In genomic region chrX:63488546-63489373, GRCh38 we compare ENCODE assay signal across 16 cellular contexts.
DNase-seq lines count a peak whose midpoint lies in the region; ATAC-seq and TF ChIP-seq lines count a peak whose summit lies in the region.
"Had no signal": no experiment of that assay in that cellular context is flagged by ENCODE, and none has a peak within 500 bp of the region (broad histone marks: within the 10 kb centered on the region; RNA-seq: fewer than 3 reads in every experiment).

No MANE protein-coding gene starts in this region.

- no peaks in the 10 kb centered on the region; a peak in 1 of 3 replicates for H3K36me3 ChIP-seq in HEK293 (ENCODE audit: control insufficient read depth in 2 of 2, insufficient read depth in 1 of 2, low read length in 2 of 2)

- peak overlapping the region; percentile 44 for H3K27ac Mint-ChIP-seq in stimulated activated effector memory CD8-positive, alpha-beta T cell treated with anti-CD3 and anti-CD28 coated beads, Interleukin-12 subunit alpha, Interleukin-12 subunit beta, amount 100 ng/mL, for 72 hours
- H3K27ac Mint-ChIP-seq in activated CD8-positive, alpha-beta T cell treated with anti-CD3 and anti-CD28 coated beads for 36 hours, result no peak overlapping the region
- H3K27ac Mint-ChIP-seq: CD8-positive, alpha-beta T cell had no signal

- H3K4me1 Mint-ChIP-seq in stimulated activated effector memory CD8-positive, alpha-beta T cell treated with anti-CD3 and anti-CD28 coated beads, Interleukin-12 subunit alpha, Interleukin-12 subunit beta, amount 100 ng/mL, for 72 hours, result peaks cover 12% of the 10 kb centered on the region
- H3K4me1 Mint-ChIP-seq in activated CD8-positive, alpha-beta T cell treated with anti-CD3 and anti-CD28 coated beads for 36 hours (ENCODE audit: low read depth), result peaks cover 2% of the 10 kb centered on the region
- H3K4me1 Mint-ChIP-seq: CD14-positive monocyte had no signal

- no peaks in the 10 kb centered on the region for H3K9me3 Mint-ChIP-seq in stimulated activated effector memory CD8-positive, alpha-beta T cell treated with anti-CD3 and anti-CD28 coated beads, Interleukin-12 subunit alpha, Interleukin-12 subunit beta, amount 100 ng/mL, for 72 hours
- peaks cover 5% of the 10 kb centered on the region for H3K9me3 Mint-ChIP-seq in activated CD8-positive, alpha-beta T cell treated with anti-CD3 and anti-CD28 coated beads for 36 hours

- no peak overlapping the region for H3K4me3 ChIP-seq in HEK293 (ENCODE audit: low read depth, low read length)
- H3K4me3 ChIP-seq in foreskin fibroblast (ENCODE audit: low read depth in 1 of 2, low read length in 2 of 2), result no peak overlapping the region
- H3K4me3 ChIP-seq: A549, GM23248 had no signal

- intact Hi-C loops in activated CD8-positive, alpha-beta T cell treated with anti-CD3 and anti-CD28 coated beads for 36 hours (cut with micrococcal nuclease), result no loop called here

- CTCF ChIA-PET in HEK293 (lab: Yijun Ruan, JAX), result interaction anchor here (0.7 kb wide), 1 partner anchor 14 kb away, joined by 3 read pairs; no protein-coding TSS in a partner anchor
- CTCF ChIA-PET in activated CD8-positive, alpha-beta T cell treated with anti-CD3 and anti-CD28 coated beads for 36 hours (lab: Charles Lee), result no interaction called here

- H3K36me3 Mint-ChIP-seq in stimulated activated effector memory CD8-positive, alpha-beta T cell treated with anti-CD3 and anti-CD28 coated beads, Interleukin-12 subunit alpha, Interleukin-12 subunit beta, amount 100 ng/mL, for 72 hours, result no peaks in the 10 kb centered on the region
- peaks cover 36% of the 10 kb centered on the region for H3K36me3 Mint-ChIP-seq in activated CD8-positive, alpha-beta T cell treated with anti-CD3 and anti-CD28 coated beads for 36 hours (ENCODE audit: low read depth)

- ATAC-seq in left lobe of liver (peak; percentile 38), GM21825 (IDR thresholded peaks at IDR 0.05; ENCODE audit: unreplicated experiment) (no peak)
- ATAC-seq in stimulated activated effector memory CD8-positive, alpha-beta T cell treated with anti-CD3 and anti-CD28 coated beads, Interleukin-12 subunit alpha, Interleukin-12 subunit beta, amount 100 ng/mL, for 72 hours, result no peak
- ATAC-seq in activated CD8-positive, alpha-beta T cell treated with anti-CD3 and anti-CD28 coated beads for 36 hours, result no peak
- ATAC-seq: A549; CD8-positive, alpha-beta T cell; HCT116 had no signal

- peaks cover 4% of the 10 kb centered on the region for H3K9me3 ChIP-seq in HEK293 (ENCODE audit: control insufficient read depth, insufficient read depth, low read depth, low read length)
- H3K9me3 ChIP-seq: A549 had no signal

- no peak overlapping the region for H3K4me3 Mint-ChIP-seq in stimulated activated effector memory CD8-positive, alpha-beta T cell treated with anti-CD3 and anti-CD28 coated beads, Interleukin-12 subunit alpha, Interleukin-12 subunit beta, amount 100 ng/mL, for 72 hours
- H3K4me3 Mint-ChIP-seq in activated CD8-positive, alpha-beta T cell treated with anti-CD3 and anti-CD28 coated beads for 36 hours, result no peak overlapping the region
- H3K4me3 Mint-ChIP-seq: CD14-positive monocyte; CD8-positive, alpha-beta T cell had no signal

- H3K4me1 ChIP-seq in HEK293 (ENCODE audit: control insufficient read depth, insufficient read depth, low read length), result no peaks in the 10 kb centered on the region
- H3K4me1 ChIP-seq: A549 had no signal

- in situ Hi-C loops in GM13976 (cut with MboI; ENCODE audit: low sequenced_read_pairs, unreplicated experiment), result no loop called here

- H3K27ac ChIP-seq in HEK293 (ENCODE audit: extremely low read depth, low read depth, low read length), result no peak overlapping the region
- H3K27ac ChIP-seq: A549, GM23248, KMS-11 had no signal

- DNase-seq in astrocyte of the hippocampus (ENCODE audit: low read depth, low spot score) (peak; percentile 1), left lobe of liver (ENCODE audit: low spot score) (no peak), foreskin fibroblast (no peak), GM13976 (ENCODE audit: low spot score) (no peak)
- no peak for DNase-seq in stimulated activated effector memory CD8-positive, alpha-beta T cell treated with anti-CD3 and anti-CD28 coated beads, Interleukin-12 subunit alpha, Interleukin-12 subunit beta, amount 100 ng/mL, for 72 hours (ENCODE audit: low spot score in 2 of 2)
- DNase-seq in activated CD8-positive, alpha-beta T cell treated with anti-CD3 and anti-CD28 coated beads for 36 hours, result no peak
- DNase-seq: CD8-positive, alpha-beta T cell; COR-L47; DND-41; GM23248 had no signal

- TF ChIP-seq CTCF in HEK293 (tag by site-specific recombination; IDR thresholded peaks at IDR 0.05), result no peak
- TF ChIP-seq CTCF in foreskin fibroblast (IDR thresholded peaks at IDR 0.05; ENCODE audit: low read depth, low read length), result no peak
- TF ChIP-seq CTCF in activated CD8-positive, alpha-beta T cell treated with anti-CD3 and anti-CD28 coated beads for 36 hours (IDR thresholded peaks at IDR 0.05), result no peak
- no peak for TF ChIP-seq CTCF in GM13976 (IDR thresholded peaks at IDR 0.05; ENCODE audit: borderline replicate concordance, control extremely low read depth, extremely low read depth, insufficient read depth, missing control alignments)

- H3K27me3 Mint-ChIP-seq in activated CD8-positive, alpha-beta T cell treated with anti-CD3 and anti-CD28 coated beads for 36 hours, result no peaks in the 10 kb centered on the region

- POLR2A ChIA-PET in HEK293 (lab: Yijun Ruan, JAX), result no interaction called here
- POLR2A ChIA-PET in activated CD8-positive, alpha-beta T cell treated with anti-CD3 and anti-CD28 coated beads for 36 hours (lab: Charles Lee), result no interaction called here

TF ChIP-seq in HEK293, 187 proteins besides CTCF, POLR2A, EP300 and RAD21:
- no peak for TF ChIP-seq IKZF3 (tag by site-specific recombination; IDR thresholded peaks at IDR 0.05)
- peak; percentile 91 for TF ChIP-seq ZNF596 (tag by site-specific recombination; IDR thresholded peaks at IDR 0.05)
- no peak for TF ChIP-seq REST (tag by site-specific recombination; IDR thresholded peaks at IDR 0.05)
- no peak for TF ChIP-seq ZXDB (tag by site-specific recombination; IDR thresholded peaks at IDR 0.05)
- no peak for TF ChIP-seq ZNF112 (tag by site-specific recombination; IDR thresholded peaks at IDR 0.05)
TF ChIP-seq in HEK293: peak in this region for 1.
